ENCODE assay signal across 8 cellular contexts in genomic region chr19:7904074-7905020, GRCh38. TPM values are rescaled to one million over a fixed set of nuclear protein-coding genes. Genes with fewer than 3 reads are reported as not detected.
DNase-seq lines count a peak whose midpoint lies in the region; ATAC-seq and TF ChIP-seq lines count a peak whose summit lies in the region.

No MANE protein-coding gene starts in this region.

- H3K4me3 ChIP-seq in Panc1 (ENCODE audit: low read depth in 2 of 2, low read length in 2 of 2), result peak overlapping the region; percentile 80 to 82

- in situ Hi-C loops in Panc1 (cut with HindIII; ENCODE audit: low pct_unique_long_range_greater_than_20kb, low sequenced_read_pairs), result no loop called here
- in situ Hi-C loops in T47D (cut with HindIII; ENCODE audit: low pct_unique_long_range_greater_than_20kb, low sequenced_read_pairs), result no loop called here

- H3K27ac Mint-ChIP-seq in activated CD8-positive, alpha-beta memory T cell treated with anti-CD3 and anti-CD28 coated beads, Interleukin-2, amount 10 ng/mL, durations not matched to agents 7 days and 5 days, result peak overlapping the region; percentile 91

- CTCF ChIA-PET in activated CD8-positive, alpha-beta memory T cell treated with anti-CD3 and anti-CD28 coated beads, Interleukin-2, amount 10 ng/mL, durations not matched to agents 7 days and 5 days (lab: Charles Lee), result interaction anchor here (0.7 to 1.6 kb wide), 15 partner anchors 14 to 382 kb away, joined by 3 to 26 read pairs (median 4); partner anchors contain the start of genes CTXN1, MCOLN1, SNAPC2 and TIMM44
- CTCF ChIA-PET in Panc1 (lab: Charles Lee), result no interaction called here

- POLR2A ChIA-PET in Panc1 (lab: Charles Lee), result no interaction called here

- H3K36me3 ChIP-seq in Panc1 (ENCODE audit: control insufficient read depth, insufficient read depth, low read length), result no peaks in the 10 kb centered on the region; the same call in 1 of the 2 replicates

- H3K27me3 ChIP-seq in Panc1 (ENCODE audit: control insufficient read depth, insufficient read depth, low read length), result no peaks in the 10 kb centered on the region

- peaks cover 26% of the 10 kb centered on the region for H3K4me1 Mint-ChIP-seq in activated CD8-positive, alpha-beta memory T cell treated with anti-CD3 and anti-CD28 coated beads, Interleukin-2, amount 10 ng/mL, durations not matched to agents 7 days and 5 days

- intact Hi-C loops in Panc1 (cut with micrococcal nuclease; ENCODE audit: unreplicated experiment), result no loop called here

- ATAC-seq in activated CD8-positive, alpha-beta memory T cell treated with anti-CD3 and anti-CD28 coated beads, Interleukin-2, amount 10 ng/mL, durations not matched to agents 7 days and 5 days, result peak; percentile 58
- ATAC-seq in HG02642 (IDR thresholded peaks at IDR 0.05; ENCODE audit: poor library complexity, unreplicated experiment) (peak; percentile 41), Panc1 (peak; percentile 32), left lobe of liver (peak; percentile 67)

- H3K4me3 Mint-ChIP-seq in activated CD8-positive, alpha-beta memory T cell treated with anti-CD3 and anti-CD28 coated beads, Interleukin-2, amount 10 ng/mL, durations not matched to agents 7 days and 5 days, result peak overlapping the region; percentile 86

- peak; percentile 85 for DNase-seq in activated CD8-positive, alpha-beta memory T cell treated with anti-CD3 and anti-CD28 coated beads, Interleukin-2, amount 10 ng/mL, durations not matched to agents 7 days and 5 days
- DNase-seq in activated CD8-positive, alpha-beta memory T cell treated with anti-CD3 and anti-CD28 coated beads, Interleukin-2, amount 50 U/mL, for 48 hours, result no peak
- DNase-seq in Panc1 (ENCODE audit: low read depth, low spot score), result no peak
- DNase-seq in T47D (ENCODE audit: low read depth in 1 of 2, low spot score in 1 of 2), result peak; percentile 23 to 40
- no peak for DNase-seq in left lobe of liver (ENCODE audit: low spot score)
- DNase-seq in stimulated activated naive CD4-positive, alpha-beta T cell treated with Interleukin-2 at 50 U/mL for 16 hours (lab: John Stamatoyannopoulos, UW), result peak; percentile 70
- DNase-seq in NCI-H2107 (lab: John Stamatoyannopoulos, UW), result no peak

- no peaks in the 10 kb centered on the region for H3K9me3 Mint-ChIP-seq in activated CD8-positive, alpha-beta memory T cell treated with anti-CD3 and anti-CD28 coated beads, Interleukin-2, amount 10 ng/mL, durations not matched to agents 7 days and 5 days (ENCODE audit: low read depth)

- BruUV-seq in Panc1 (replicated peaks; lab: Mats Ljungman, UMichigan), result no TSS peak

- H3K27ac ChIP-seq in Panc1 (ENCODE audit: low read length), result peak overlapping the region; percentile 84

- H3K4me1 ChIP-seq in Panc1 (ENCODE audit: control insufficient read depth, insufficient read depth, low read length), result peaks cover 6% of the 10 kb centered on the region; the same call in 1 of the 2 replicates

- no peaks in the 10 kb centered on the region for H3K9me3 ChIP-seq in Panc1 (ENCODE audit: control insufficient read depth, insufficient read depth, low read depth, low read length)

- no peak for TF ChIP-seq CTCF in Panc1 (IDR thresholded peaks at IDR 0.05)

- H3K27me3 Mint-ChIP-seq in activated CD8-positive, alpha-beta memory T cell treated with anti-CD3 and anti-CD28 coated beads, Interleukin-2, amount 10 ng/mL, durations not matched to agents 7 days and 5 days, result no peaks in the 10 kb centered on the region

- peaks cover 8% of the 10 kb centered on the region for H3K36me3 Mint-ChIP-seq in activated CD8-positive, alpha-beta memory T cell treated with anti-CD3 and anti-CD28 coated beads, Interleukin-2, amount 10 ng/mL, durations not matched to agents 7 days and 5 days

RNA-seq across cellular contexts. Expression of gene MAP2K7, which starts 0.7 kb away (rescaled TPM):
- total RNA-seq in activated CD8-positive, alpha-beta memory T cell treated with anti-CD3 and anti-CD28 coated beads, Interleukin-2, amount 10 ng/mL, durations not matched to agents 7 days and 5 days, result 10 to 100 TPM; 38.0 to 41.6 TPM
- total RNA-seq in Panc1 (2021; ENCODE audit: unreplicated experiment) (32.9 TPM), left lobe of liver (20.8 TPM)
- 35.2 TPM for polyA plus RNA-seq in Panc1 (2012; ENCODE audit: insufficient read length)

RNA-seq across cellular contexts. Expression of gene TGFBR3L, which starts 10.3 kb away (rescaled TPM):
- 1 to 10 TPM; 7.7 to 9.1 TPM for total RNA-seq in activated CD8-positive, alpha-beta memory T cell treated with anti-CD3 and anti-CD28 coated beads, Interleukin-2, amount 10 ng/mL, durations not matched to agents 7 days and 5 days
- 12.5 TPM for total RNA-seq in Panc1 (2021; ENCODE audit: unreplicated experiment)
- 38.6 TPM for polyA plus RNA-seq in Panc1 (2012; ENCODE audit: insufficient read length)
- total RNA-seq in left lobe of liver, result 3.4 TPM

RNA-seq across cellular contexts. Expression of gene SNAPC2, which starts 15.8 kb away (rescaled TPM):
- 10 to 100 TPM; 18.0 to 24.0 TPM for total RNA-seq in activated CD8-positive, alpha-beta memory T cell treated with anti-CD3 and anti-CD28 coated beads, Interleukin-2, amount 10 ng/mL, durations not matched to agents 7 days and 5 days
- total RNA-seq in Panc1 (2021; ENCODE audit: unreplicated experiment) (63.0 TPM), left lobe of liver (4.1 TPM)
- polyA plus RNA-seq in Panc1 (2012; ENCODE audit: insufficient read length), result 64.0 TPM

RNA-seq across cellular contexts. Expression of gene LRRC8E, which starts 16.0 kb away (rescaled TPM):
- not detected for total RNA-seq in activated CD8-positive, alpha-beta memory T cell treated with anti-CD3 and anti-CD28 coated beads, Interleukin-2, amount 10 ng/mL, durations not matched to agents 7 days and 5 days
- 5.0 TPM for total RNA-seq in Panc1 (2021; ENCODE audit: unreplicated experiment)
- polyA plus RNA-seq in Panc1 (2012; ENCODE audit: insufficient read length), result 4.4 TPM
- total RNA-seq in left lobe of liver, result 4.3 TPM

RNA-seq across cellular contexts. Expression of gene CTXN1, which starts 21.6 kb away (rescaled TPM):
- total RNA-seq in activated CD8-positive, alpha-beta memory T cell treated with anti-CD3 and anti-CD28 coated beads, Interleukin-2, amount 10 ng/mL, durations not matched to agents 7 days and 5 days, result under 1 TPM in 1 of 2 experiments, not detected in 1; 0.23 TPM
- total RNA-seq in Panc1 (2021; ENCODE audit: unreplicated experiment), result 89.4 TPM
- 269 TPM for polyA plus RNA-seq in Panc1 (2012; ENCODE audit: insufficient read length)
- not detected for total RNA-seq in left lobe of liver

Comparison
In these comparisons a context has a peak if more than half of its experiments do, and no peak if none do; other contexts are left out.
1. DNase-seq: peak in activated CD8-positive, alpha-beta memory T cell treated with anti-CD3 and anti-CD28 coated beads, Interleukin-2, amount 10 ng/mL, durations not matched to agents 7 days and 5 days (single experiment), T47D (2 of 2) and stimulated activated naive CD4-positive, alpha-beta T cell treated with Interleukin-2 at 50 U/mL for 16 hours (single experiment); none in activated CD8-positive, alpha-beta memory T cell treated with anti-CD3 and anti-CD28 coated beads, Interleukin-2, amount 50 U/mL, for 48 hours (single experiment), Panc1 (single experiment), left lobe of liver (single experiment) and NCI-H2107 (single experiment).
2. Peak in every context shown above with its lines, with median percentiles within 50 percentile points of each other: ATAC-seq.